22 cellular contexts compared by ENCODE assay signal in the genomic region with DNA sequence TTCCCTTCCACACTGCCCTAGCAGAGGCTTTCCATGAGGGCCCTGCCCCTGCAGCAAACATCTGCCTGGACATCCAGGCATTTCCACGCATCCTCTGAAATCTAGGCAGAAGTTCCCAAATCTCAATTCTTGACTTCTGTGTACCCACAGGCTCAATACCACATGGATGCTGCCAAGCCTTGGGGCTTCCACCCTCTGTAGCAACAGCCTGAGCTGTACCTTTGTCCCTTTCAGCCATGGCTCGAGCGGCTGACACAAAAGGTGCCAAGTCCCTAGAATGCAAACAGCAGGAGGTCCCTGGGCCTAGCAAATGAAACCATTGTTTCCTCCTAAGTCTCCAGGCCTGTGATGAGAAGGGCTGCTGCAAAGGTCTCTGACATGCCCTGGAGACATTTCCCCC.
"Had no signal": no experiment of that assay in that cellular context is flagged by ENCODE, and none has a peak within 500 bp of the region (broad histone marks: within the 10 kb centered on the region; RNA-seq: fewer than 3 reads in every experiment).

No MANE protein-coding gene starts in this region.

- H3K79me2 ChIP-seq: hepatocyte had no signal

- ATAC-seq: effector memory CD8-positive, alpha-beta T cell; esophagus mucosa; gastrocnemius medialis; left cardiac atrium; left lung; left ventricle myocardium superior; lower lobe of right lung had no signal

- H3K9me3 ChIP-seq: colonic mucosa, esophagus squamous epithelium, gastrocnemius medialis, lower lobe of right lung had no signal

- H2AFZ ChIP-seq: hepatocyte had no signal

- H3K4me3 ChIP-seq: colonic mucosa, esophagus squamous epithelium, gastrocnemius medialis, hepatocyte, left lung, lower lobe of right lung had no signal

- H3K4me2 ChIP-seq: hepatocyte had no signal

- H3K27me3 ChIP-seq: colonic mucosa, esophagus squamous epithelium, gastrocnemius medialis, hepatocyte, left lung had no signal

- H3K4me1 ChIP-seq: colonic mucosa, esophagus squamous epithelium, gastrocnemius medialis, left lung, lower lobe of right lung had no signal

- H3K36me3 ChIP-seq: colonic mucosa, esophagus squamous epithelium, gastrocnemius medialis, left lung, lower lobe of right lung had no signal

- DNase-seq: colonic mucosa; cortex of kidney; effector CD8-positive, alpha-beta T cell; effector memory CD8-positive, alpha-beta T cell; endodermal cell; erythroblast; esophagus squamous epithelium; foreskin fibroblast; foreskin melanocyte; gastrocnemius medialis; glutamatergic neuron; head of caudate nucleus; hypothalamus; left cardiac atrium; left lung; left ventricle myocardium superior; lower lobe of right lung; mesenchymal stem cell; midbrain had no signal

- H3K27ac ChIP-seq: colonic mucosa, epithelial cell of prostate, esophagus squamous epithelium, gastrocnemius medialis, hepatocyte, left lung, lower lobe of right lung had no signal
